10 cellular contexts compared by ENCODE assay signal in genomic region chr10:121527690-121528089, GRCh38.
DNase-seq lines count a peak whose midpoint lies in the region; ATAC-seq and TF ChIP-seq lines count a peak whose summit lies in the region.
"Had no signal": no experiment of that assay in that cellular context is flagged by ENCODE, and none has a peak within 500 bp of the region (broad histone marks: within the 10 kb centered on the region; RNA-seq: fewer than 3 reads in every experiment).

No MANE protein-coding gene starts in this region.

- WGBS in sigmoid colon, 2 donors, result 73 to 81% methylated on average over 6 of the region's 6 CpGs

- peaks cover 0 to 81% (median 59%) of the 10 kb centered on the region in 4 donors for H3K4me1 ChIP-seq in sigmoid colon

- TF ChIP-seq CTCF in WTC11 (IDR thresholded peaks at IDR 0.05) (no peak), sigmoid colon (IDR thresholded peaks at IDR 0.05) (no peak)

- DNase-seq in HEK293T (ENCODE audit: extremely low spot score) (peak; percentile 69), WTC11 (ENCODE audit: low spot score) (no peak), iris pigment epithelial cell (ENCODE audit: low read depth) (peak; percentile 61), sigmoid colon (peak; percentile 83)
- DNase-seq: foreskin fibroblast had no signal

- CTCF ChIA-PET in HEK293T (lab: Yijun Ruan, JAX) (interaction anchor here (0.7 to 0.8 kb wide), 2 partner anchors 19 to 265 kb away, joined by 3 to 5 read pairs; no protein-coding TSS in a partner anchor), WTC11 (lab: Charles Lee) (interaction anchor here (0.7 to 1.0 kb wide), 3 partner anchors 81 to 373 kb away, joined by 3 to 5 read pairs (median 3); no protein-coding TSS in a partner anchor)

- ATAC-seq in WTC11, result peak; percentile 43
- ATAC-seq in HG03108 (IDR thresholded peaks at IDR 0.05; ENCODE audit: unreplicated experiment), result no peak
- ATAC-seq in HG02852 (IDR thresholded peaks at IDR 0.05; ENCODE audit: unreplicated experiment), result no peak
- no peak for ATAC-seq in HG03521 (IDR thresholded peaks at IDR 0.05; ENCODE audit: unreplicated experiment)
- ATAC-seq in GM18858 (IDR thresholded peaks at IDR 0.05; ENCODE audit: unreplicated experiment), result no peak

- peak overlapping the region; percentile 96; the same call in 1 of the 2 replicates for H3K27ac Mint-ChIP-seq in WTC11

- no peak overlapping the region for H3K4me3 Mint-ChIP-seq in WTC11

- no peaks in the 10 kb centered on the region for H3K36me3 ChIP-seq in sigmoid colon

- H3K9me3 ChIP-seq in sigmoid colon, result no peaks in the 10 kb centered on the region

- POLR2A ChIA-PET in HEK293T (lab: Yijun Ruan, JAX), result interaction anchor here (1.1 kb wide), 1 partner anchor 18 kb away, joined by 4 read pairs; no protein-coding TSS in a partner anchor
- POLR2A ChIA-PET in WTC11 (lab: Charles Lee), result interaction anchor here (0.8 kb wide), 1 partner anchor 34 kb away, joined by 3 read pairs; no protein-coding TSS in a partner anchor

- peaks cover 46% of the 10 kb centered on the region for H3K36me3 Mint-ChIP-seq in WTC11

- peaks cover 1% of the 10 kb centered on the region for H3K9me3 Mint-ChIP-seq in WTC11

- no peaks in the 10 kb centered on the region for H3K27me3 Mint-ChIP-seq in WTC11 (ENCODE audit: low read depth)

- intact Hi-C loops in sigmoid colon (cut with DNase I), result loop anchor here (10.0 kb wide), 1 partner anchor 223 kb away; no protein-coding TSS in a partner anchor

- peaks cover 73% of the 10 kb centered on the region for H3K4me1 Mint-ChIP-seq in WTC11

- no peak for TF ChIP-seq EP300 in sigmoid colon (IDR thresholded peaks at IDR 0.05)

- no peak overlapping the region for H3K4me3 ChIP-seq in sigmoid colon

- no peaks in the 10 kb centered on the region for H3K27me3 ChIP-seq in sigmoid colon

- no peak for TF ChIP-seq POLR2A in sigmoid colon (IDR thresholded peaks at IDR 0.05)

- peak overlapping the region; percentile 61 to 89 (median 79) for H3K27ac ChIP-seq in sigmoid colon
- H3K27ac ChIP-seq: KMS-11 had no signal

TF ChIP-seq in HEK293T, 16 proteins besides CTCF, POLR2A, EP300 and RAD21:
- TF ChIP-seq SP1 (IDR thresholded peaks at IDR 0.05), result no peak
- peak; percentile 66 for TF ChIP-seq ARNT (IDR thresholded peaks at IDR 0.05)
- peak; percentile 83 for TF ChIP-seq PKNOX1 (IDR thresholded peaks at IDR 0.05)
- no peak for TF ChIP-seq FOXM1 (IDR thresholded peaks at IDR 0.05; ENCODE audit: borderline replicate concordance)
TF ChIP-seq in HEK293T: peak in this region for 2.

TF ChIP-seq in WTC11, 78 proteins besides CTCF, POLR2A, EP300 and RAD21:
- TF ChIP-seq AR (CRISPR knock-in tag; IDR thresholded peaks at IDR 0.05), result no peak
- TF ChIP-seq TEAD4 (CRISPR knock-in tag; IDR thresholded peaks at IDR 0.05), result no peak
- TF ChIP-seq ZNF232 (CRISPR knock-in tag; IDR thresholded peaks at IDR 0.05), result no peak
- TF ChIP-seq, protein P1, sequence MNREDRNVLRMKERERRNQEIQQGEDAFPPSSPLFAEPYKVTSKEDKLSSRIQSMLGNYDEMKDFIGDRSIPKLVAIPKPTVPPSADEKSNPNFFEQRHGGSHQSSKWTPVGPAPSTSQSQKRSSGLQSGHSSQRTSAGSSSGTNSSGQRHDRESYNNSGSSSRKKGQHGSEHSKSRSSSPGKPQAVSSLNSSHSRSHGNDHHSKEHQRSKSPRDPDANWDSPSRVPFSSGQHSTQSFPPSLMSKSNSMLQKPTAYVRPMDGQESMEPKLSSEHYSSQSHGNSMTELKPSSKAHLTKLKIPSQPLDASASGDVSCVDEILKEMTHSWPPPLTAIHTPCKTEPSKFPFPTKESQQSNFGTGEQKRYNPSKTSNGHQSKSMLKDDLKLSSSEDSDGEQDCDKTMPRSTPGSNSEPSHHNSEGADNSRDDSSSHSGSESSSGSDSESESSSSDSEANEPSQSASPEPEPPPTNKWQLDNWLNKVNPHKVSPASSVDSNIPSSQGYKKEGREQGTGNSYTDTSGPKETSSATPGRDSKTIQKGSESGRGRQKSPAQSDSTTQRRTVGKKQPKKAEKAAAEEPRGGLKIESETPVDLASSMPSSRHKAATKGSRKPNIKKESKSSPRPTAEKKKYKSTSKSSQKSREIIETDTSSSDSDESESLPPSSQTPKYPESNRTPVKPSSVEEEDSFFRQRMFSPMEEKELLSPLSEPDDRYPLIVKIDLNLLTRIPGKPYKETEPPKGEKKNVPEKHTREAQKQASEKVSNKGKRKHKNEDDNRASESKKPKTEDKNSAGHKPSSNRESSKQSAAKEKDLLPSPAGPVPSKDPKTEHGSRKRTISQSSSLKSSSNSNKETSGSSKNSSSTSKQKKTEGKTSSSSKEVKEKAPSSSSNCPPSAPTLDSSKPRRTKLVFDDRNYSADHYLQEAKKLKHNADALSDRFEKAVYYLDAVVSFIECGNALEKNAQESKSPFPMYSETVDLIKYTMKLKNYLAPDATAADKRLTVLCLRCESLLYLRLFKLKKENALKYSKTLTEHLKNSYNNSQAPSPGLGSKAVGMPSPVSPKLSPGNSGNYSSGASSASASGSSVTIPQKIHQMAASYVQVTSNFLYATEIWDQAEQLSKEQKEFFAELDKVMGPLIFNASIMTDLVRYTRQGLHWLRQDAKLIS (CRISPR knock-in tag; IDR thresholded peaks at IDR 0.05; ENCODE audit: borderline replicate concordance), result no peak
- no peak for TF ChIP-seq NFATC4 (CRISPR knock-in tag; IDR thresholded peaks at IDR 0.05)
- 0 out of 2 replicates have a peak, but pooled peaks have one; percentile 44 for TF ChIP-seq FOXK1 (CRISPR knock-in tag; IDR thresholded peaks at IDR 0.05)
- TF ChIP-seq, protein P2, sequence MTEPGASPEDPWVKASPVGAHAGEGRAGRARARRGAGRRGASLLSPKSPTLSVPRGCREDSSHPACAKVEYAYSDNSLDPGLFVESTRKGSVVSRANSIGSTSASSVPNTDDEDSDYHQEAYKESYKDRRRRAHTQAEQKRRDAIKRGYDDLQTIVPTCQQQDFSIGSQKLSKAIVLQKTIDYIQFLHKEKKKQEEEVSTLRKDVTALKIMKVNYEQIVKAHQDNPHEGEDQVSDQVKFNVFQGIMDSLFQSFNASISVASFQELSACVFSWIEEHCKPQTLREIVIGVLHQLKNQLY (CRISPR knock-in tag; IDR thresholded peaks at IDR 0.05), result no peak
- no peak for TF ChIP-seq FOXP1 (CRISPR knock-in tag; IDR thresholded peaks at IDR 0.05; ENCODE audit: borderline replicate concordance)
- TF ChIP-seq JAZF1 (CRISPR knock-in tag; IDR thresholded peaks at IDR 0.05), result no peak
TF ChIP-seq in WTC11: peak in this region for 1.
